ENCODE assay signal across 8 cellular contexts in the genomic region with DNA sequence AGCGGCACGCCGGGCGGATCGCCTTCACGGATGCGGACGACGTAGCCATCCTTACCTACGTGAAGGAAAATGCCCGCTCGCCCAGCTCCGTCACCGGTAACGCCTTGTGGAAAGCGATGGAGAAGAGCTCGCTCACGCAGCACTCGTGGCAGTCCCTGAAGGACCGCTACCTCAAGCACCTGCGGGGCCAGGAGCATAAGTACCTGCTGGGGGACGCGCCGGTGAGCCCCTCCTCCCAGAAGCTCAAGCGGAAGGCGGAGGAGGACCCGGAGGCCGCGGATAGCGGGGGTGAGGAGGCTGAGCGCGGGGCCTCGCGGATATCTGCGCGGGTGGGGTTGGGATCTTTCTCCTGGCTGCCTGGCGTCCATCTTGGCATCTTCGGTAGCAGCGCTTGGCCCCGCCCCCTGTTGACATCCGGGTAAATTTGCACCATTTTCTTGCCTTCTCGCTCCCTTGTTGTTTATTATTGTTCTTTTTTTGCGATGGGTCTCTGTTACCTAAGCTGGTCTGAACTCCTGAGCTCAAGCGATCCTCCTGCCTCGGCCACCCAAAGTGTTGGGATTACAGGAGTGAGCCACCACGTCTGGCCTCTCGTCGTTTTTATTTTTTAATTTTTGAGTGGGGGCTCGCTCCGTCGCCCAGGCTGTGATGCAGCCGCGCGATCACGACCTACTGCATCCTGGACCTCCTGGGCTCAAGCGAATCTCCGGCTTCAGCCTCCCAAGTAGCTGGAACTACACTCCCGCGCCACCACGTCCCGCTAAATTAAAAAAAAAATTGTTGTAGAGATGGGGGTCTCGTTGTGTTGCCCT. TPM values are rescaled to one million over a fixed set of nuclear protein-coding genes. Genes with fewer than 3 reads are reported as not detected.
DNase-seq lines count a peak whose midpoint lies in the region; ATAC-seq and TF ChIP-seq lines count a peak whose summit lies in the region.

No MANE protein-coding gene starts in this region.

- peak; percentile 42 for ATAC-seq in GM21447 (IDR thresholded peaks at IDR 0.05; ENCODE audit: unreplicated experiment)
- ATAC-seq in naive thymus-derived CD4-positive, alpha-beta T cell, result peak; percentile 59
- ATAC-seq in stimulated activated memory B cell treated with anti-CD40 and anti-IgM and Interleukin-4, amounts not matched to agents 10 μg/mL and 1 μg/mL and 100 μg/mL, for 72 hours, result peak; percentile 66

- peak overlapping the region; percentile 81 for H3K27ac ChIP-seq in HUES64 (ENCODE audit: low read depth, low read length)
- H3K27ac ChIP-seq in naive thymus-derived CD4-positive, alpha-beta T cell (ENCODE audit: low read depth, low read length), result peak overlapping the region; percentile 97

- H3K4me3 ChIP-seq in HUES64 (ENCODE audit: low read length), result peak overlapping the region; percentile 99
- H3K4me3 ChIP-seq in naive thymus-derived CD4-positive, alpha-beta T cell (ENCODE audit: low read length), result peak overlapping the region; percentile 97

- no peaks in the 10 kb centered on the region for H3K9me3 ChIP-seq in HUES64 (ENCODE audit: insufficient read depth, low read depth, low read length)
- H3K9me3 ChIP-seq in naive thymus-derived CD4-positive, alpha-beta T cell (ENCODE audit: control insufficient read depth in 2 of 3, low read length in 3 of 3), result no peaks in the 10 kb centered on the region

- WGBS in HUES64, result under 1% methylated on average over 62 of the region's 62 CpGs

- H3K27ac Mint-ChIP-seq in naive thymus-derived CD4-positive, alpha-beta T cell, result peak overlapping the region; percentile 96 to 100 (median 99)
- peak overlapping the region; percentile 97 for H3K27ac Mint-ChIP-seq in stimulated activated memory B cell treated with anti-CD40 and anti-IgM and Interleukin-4, amounts not matched to agents 10 μg/mL and 1 μg/mL and 100 μg/mL, for 72 hours

- H3K27me3 ChIP-seq in HUES64 (ENCODE audit: insufficient read depth, low read length), result no peaks in the 10 kb centered on the region
- H3K27me3 ChIP-seq in naive thymus-derived CD4-positive, alpha-beta T cell (ENCODE audit: control insufficient read depth in 2 of 2, insufficient read depth in 2 of 2, low read length in 2 of 2), result no peaks in the 10 kb centered on the region

- POLR2A ChIA-PET in naive thymus-derived CD4-positive, alpha-beta T cell (lab: Charles Lee), result interaction anchor here (0.6 to 8.2 kb wide), 23 partner anchors 8 to 1564 kb away, joined by 3 to 118 read pairs (median 8); a partner anchor contains a TSS

- peaks cover 26% of the 10 kb centered on the region for H3K36me3 ChIP-seq in HUES64 (ENCODE audit: insufficient read depth, low read length)
- H3K36me3 ChIP-seq in naive thymus-derived CD4-positive, alpha-beta T cell (ENCODE audit: control insufficient read depth in 2 of 3, insufficient read depth in 3 of 3, low read length in 3 of 3), result peaks cover 0 to 31% (median 5%) of the 10 kb centered on the region in 3 experiments

- peaks cover 9 to 34% (median 19%) of the 10 kb centered on the region in 5 donors for H3K36me3 Mint-ChIP-seq in naive thymus-derived CD4-positive, alpha-beta T cell
- peaks cover 26% of the 10 kb centered on the region for H3K36me3 Mint-ChIP-seq in stimulated activated memory B cell treated with anti-CD40 and anti-IgM and Interleukin-4, amounts not matched to agents 10 μg/mL and 1 μg/mL and 100 μg/mL, for 72 hours

- peak overlapping the region; percentile 83 for H3K9ac ChIP-seq in HUES64 (ENCODE audit: low read depth, low read length)

- CTCF ChIA-PET in naive thymus-derived CD4-positive, alpha-beta T cell (lab: Charles Lee), result interaction anchor here (0.5 to 2.0 kb wide), 5 partner anchors 25 to 177 kb away, joined by 3 to 8 read pairs (median 4); a partner anchor contains a TSS

- H3K4me1 Mint-ChIP-seq in naive thymus-derived CD4-positive, alpha-beta T cell, result peaks cover 41 to 78% (median 70%) of the 10 kb centered on the region in 7 donors
- H3K4me1 Mint-ChIP-seq in stimulated activated memory B cell treated with anti-CD40 and anti-IgM and Interleukin-4, amounts not matched to agents 10 μg/mL and 1 μg/mL and 100 μg/mL, for 72 hours, result peaks cover 57% of the 10 kb centered on the region

- H3K4me1 ChIP-seq in HUES64 (ENCODE audit: insufficient read depth, low read length), result peaks cover 8% of the 10 kb centered on the region
- peaks cover 44 to 55% of the 10 kb centered on the region in 2 donors for H3K4me1 ChIP-seq in naive thymus-derived CD4-positive, alpha-beta T cell (ENCODE audit: control insufficient read depth in 2 of 2, insufficient read depth in 2 of 2, low read length in 2 of 2)

- peaks cover 0 to 8% (median 0%) of the 10 kb centered on the region in 11 donors for H3K9me3 Mint-ChIP-seq in naive thymus-derived CD4-positive, alpha-beta T cell
- H3K9me3 Mint-ChIP-seq in stimulated activated memory B cell treated with anti-CD40 and anti-IgM and Interleukin-4, amounts not matched to agents 10 μg/mL and 1 μg/mL and 100 μg/mL, for 72 hours, result no peaks in the 10 kb centered on the region

- intact Hi-C loops in naive thymus-derived CD4-positive, alpha-beta T cell (cut with micrococcal nuclease), result loop anchor here (1.0 to 10.0 kb wide), 6 partner anchors 116 to 1351 kb away; a partner anchor contains a TSS

- peak overlapping the region; percentile 90 to 100 (median 97) for H3K4me3 Mint-ChIP-seq in naive thymus-derived CD4-positive, alpha-beta T cell
- H3K4me3 Mint-ChIP-seq in stimulated activated memory B cell treated with anti-CD40 and anti-IgM and Interleukin-4, amounts not matched to agents 10 μg/mL and 1 μg/mL and 100 μg/mL, for 72 hours, result peak overlapping the region; percentile 92

- no peaks in the 10 kb centered on the region for H3K27me3 Mint-ChIP-seq in naive thymus-derived CD4-positive, alpha-beta T cell
- H3K27me3 Mint-ChIP-seq in stimulated activated memory B cell treated with anti-CD40 and anti-IgM and Interleukin-4, amounts not matched to agents 10 μg/mL and 1 μg/mL and 100 μg/mL, for 72 hours, result no peaks in the 10 kb centered on the region

- peak; percentile 59 for DNase-seq in DMS 273 treated with DMSO at 0.1 percent for 48 hours (lab: John Stamatoyannopoulos, UW)
- peak; percentile 74 for DNase-seq in activated T-helper 1 cell treated with Interleukin-2 at 50 U/mL for 16 hours (ENCODE audit: low read depth)
- peak; percentile 63 for DNase-seq in fibroblast of gingiva (ENCODE audit: low read depth)
- DNase-seq in naive thymus-derived CD4-positive, alpha-beta T cell, result peak; percentile 81 to 90 (median 86)

TF ChIP-seq in PFSK-1, 5 proteins besides CTCF, POLR2A, EP300 and RAD21:
- TF ChIP-seq SIN3A (IDR thresholded peaks at IDR 0.05; ENCODE audit: borderline replicate concordance, insufficient read depth, low read length) (no peak), TAF1 (IDR thresholded peaks at IDR 0.05; ENCODE audit: borderline replicate concordance, insufficient read depth, low read length) (0 out of 2 replicates have a peak, but pooled peaks have one; percentile 43), FOXP2 (optimal IDR thresholded peaks at IDR 0.05; ENCODE audit: borderline replicate concordance, extremely low read depth, extremely low read length, insufficient read depth) (peak; percentile 57)
- TF ChIP-seq, protein P1, sequence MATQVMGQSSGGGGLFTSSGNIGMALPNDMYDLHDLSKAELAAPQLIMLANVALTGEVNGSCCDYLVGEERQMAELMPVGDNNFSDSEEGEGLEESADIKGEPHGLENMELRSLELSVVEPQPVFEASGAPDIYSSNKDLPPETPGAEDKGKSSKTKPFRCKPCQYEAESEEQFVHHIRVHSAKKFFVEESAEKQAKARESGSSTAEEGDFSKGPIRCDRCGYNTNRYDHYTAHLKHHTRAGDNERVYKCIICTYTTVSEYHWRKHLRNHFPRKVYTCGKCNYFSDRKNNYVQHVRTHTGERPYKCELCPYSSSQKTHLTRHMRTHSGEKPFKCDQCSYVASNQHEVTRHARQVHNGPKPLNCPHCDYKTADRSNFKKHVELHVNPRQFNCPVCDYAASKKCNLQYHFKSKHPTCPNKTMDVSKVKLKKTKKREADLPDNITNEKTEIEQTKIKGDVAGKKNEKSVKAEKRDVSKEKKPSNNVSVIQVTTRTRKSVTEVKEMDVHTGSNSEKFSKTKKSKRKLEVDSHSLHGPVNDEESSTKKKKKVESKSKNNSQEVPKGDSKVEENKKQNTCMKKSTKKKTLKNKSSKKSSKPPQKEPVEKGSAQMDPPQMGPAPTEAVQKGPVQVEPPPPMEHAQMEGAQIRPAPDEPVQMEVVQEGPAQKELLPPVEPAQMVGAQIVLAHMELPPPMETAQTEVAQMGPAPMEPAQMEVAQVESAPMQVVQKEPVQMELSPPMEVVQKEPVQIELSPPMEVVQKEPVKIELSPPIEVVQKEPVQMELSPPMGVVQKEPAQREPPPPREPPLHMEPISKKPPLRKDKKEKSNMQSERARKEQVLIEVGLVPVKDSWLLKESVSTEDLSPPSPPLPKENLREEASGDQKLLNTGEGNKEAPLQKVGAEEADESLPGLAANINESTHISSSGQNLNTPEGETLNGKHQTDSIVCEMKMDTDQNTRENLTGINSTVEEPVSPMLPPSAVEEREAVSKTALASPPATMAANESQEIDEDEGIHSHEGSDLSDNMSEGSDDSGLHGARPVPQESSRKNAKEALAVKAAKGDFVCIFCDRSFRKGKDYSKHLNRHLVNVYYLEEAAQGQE (IDR thresholded peaks at IDR 0.05; ENCODE audit: insufficient read depth in 1 of 2, low read depth in 2 of 2, low read length in 2 of 2), result no peak

RNA-seq across cellular contexts. Expression of a gene that starts 0.9 kb away (rescaled TPM):
- 10.0 TPM for polyA plus RNA-seq in HUES64 (2013, experiment 1 of 2)
- 15.7 TPM for polyA plus RNA-seq in HUES64 (2013, experiment 2 of 2)
- 28.1 TPM for polyA plus RNA-seq in PFSK-1 (2012; ENCODE audit: insufficient read length, low read depth)
- 10 to 100 TPM; 70.8 to 90.4 (median 88.7) TPM for total RNA-seq in naive thymus-derived CD4-positive, alpha-beta T cell
- polyA plus RNA-seq in naive thymus-derived CD4-positive, alpha-beta T cell, result 100 to 1,000 TPM; 105 to 168 TPM

RNA-seq across cellular contexts. Expression of a gene that starts 1.0 kb away (rescaled TPM):
- 165 TPM for polyA plus RNA-seq in HUES64 (2013, experiment 1 of 2)
- polyA plus RNA-seq in HUES64 (2013, experiment 2 of 2), result 172 TPM
- polyA plus RNA-seq in PFSK-1 (2012; ENCODE audit: insufficient read length, low read depth), result 128 TPM
- 100 to 1,000 TPM; 118 to 216 (median 123) TPM for total RNA-seq in naive thymus-derived CD4-positive, alpha-beta T cell
- polyA plus RNA-seq in naive thymus-derived CD4-positive, alpha-beta T cell, result 100 to 1,000 TPM; 208 to 216 TPM

RNA-seq across cellular contexts. Expression of a gene that starts 25.4 kb away (rescaled TPM):
- 37.7 TPM for polyA plus RNA-seq in HUES64 (2013, experiment 1 of 2)
- polyA plus RNA-seq in HUES64 (2013, experiment 2 of 2), result 34.1 TPM
- 10.8 TPM for polyA plus RNA-seq in PFSK-1 (2012; ENCODE audit: insufficient read length, low read depth)
- total RNA-seq in naive thymus-derived CD4-positive, alpha-beta T cell, result 10 to 100 TPM; 41.3 to 69.4 (median 63.6) TPM
- polyA plus RNA-seq in naive thymus-derived CD4-positive, alpha-beta T cell, result 10 to 100 TPM; 35.6 to 36.1 TPM

RNA-seq across cellular contexts. Expression of a gene that starts 28.3 kb away (rescaled TPM):
- not detected for polyA plus RNA-seq in HUES64 (2013, experiment 1 of 2)
- polyA plus RNA-seq in HUES64 (2013, experiment 2 of 2), result not detected
- not detected for polyA plus RNA-seq in PFSK-1 (2012; ENCODE audit: insufficient read length, low read depth)
- total RNA-seq in naive thymus-derived CD4-positive, alpha-beta T cell, result not detected
- polyA plus RNA-seq in naive thymus-derived CD4-positive, alpha-beta T cell, result not detected

RNA-seq across cellular contexts. Expression of a gene that starts 52.8 kb away (rescaled TPM):
- not detected for polyA plus RNA-seq in HUES64 (2013, experiment 1 of 2)
- polyA plus RNA-seq in HUES64 (2013, experiment 2 of 2), result not detected
- polyA plus RNA-seq in PFSK-1 (2012; ENCODE audit: insufficient read length, low read depth), result not detected
- not detected for total RNA-seq in naive thymus-derived CD4-positive, alpha-beta T cell
- not detected for polyA plus RNA-seq in naive thymus-derived CD4-positive, alpha-beta T cell

Comparison
In these comparisons a context has a peak if more than half of its experiments do, and no peak if none do; other contexts are left out.
1. Peak in every context shown above with its lines: DNase-seq, ATAC-seq, H3K4me3 ChIP-seq and H3K27ac ChIP-seq.